27 cellular contexts compared by ENCODE assay signal in the genomic region with DNA sequence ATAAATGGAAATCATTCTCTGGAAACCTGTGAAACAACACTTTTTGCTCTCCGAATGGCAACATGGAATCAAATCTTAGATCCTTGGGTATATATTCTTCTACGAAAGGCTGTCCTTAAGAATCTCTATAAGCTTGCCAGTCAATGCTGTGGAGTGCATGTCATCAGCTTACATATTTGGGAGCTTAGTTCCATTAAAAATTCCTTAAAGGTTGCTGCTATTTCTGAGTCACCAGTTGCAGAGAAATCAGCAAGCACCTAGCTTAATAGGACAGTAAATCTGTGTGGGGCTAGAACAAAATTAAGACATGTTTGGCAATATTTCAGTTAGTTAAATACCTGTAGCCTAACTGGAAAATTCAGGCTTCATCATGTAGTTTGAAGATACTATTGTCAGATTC. TPM values are rescaled to one million over a fixed set of nuclear protein-coding genes. Genes with fewer than 3 reads are reported as not detected.
DNase-seq lines count a peak whose midpoint lies in the region; ATAC-seq, FAIRE-seq and TF ChIP-seq lines count a peak whose summit lies in the region.
"Had no signal": no experiment of that assay in that cellular context is flagged by ENCODE, and none has a peak within 500 bp of the region (broad histone marks: within the 10 kb centered on the region; RNA-seq: fewer than 3 reads in every experiment).

No MANE protein-coding gene starts in this region.

- FAIRE-seq in frontal cortex (lab: Jason Lieb, UNC), result no peak
- FAIRE-seq: A549, RCC 7860 had no signal

- H3K14ac ChIP-seq in neuronal stem cell (ENCODE audit: low read length), result no peak overlapping the region

- H3K36me3 ChIP-seq in adipocyte (ENCODE audit: control insufficient read depth, insufficient read depth, low read length, severe bottlenecking), result peaks cover 16% of the 10 kb centered on the region
- H3K36me3 ChIP-seq in neuronal stem cell (replicated peaks in 1 of 2; ENCODE audit: control insufficient read depth in 2 of 2, insufficient read depth in 2 of 2, low read length in 2 of 2), result no peaks in the 10 kb centered on the region
- H3K36me3 ChIP-seq in thyroid gland, result no peaks in the 10 kb centered on the region
- H3K36me3 ChIP-seq: breast epithelium, esophagus squamous epithelium had no signal

- DNase-seq in AG08395 (ENCODE audit: low spot score), result peak; percentile 29
- DNase-seq in HCEC 1CT, result peak; percentile 71
- DNase-seq in adipocyte (ENCODE audit: low read depth), result peak; percentile 33
- peak in 1 of 2 donors; percentile 66 for DNase-seq in foreskin keratinocyte
- no peak for DNase-seq in neuronal stem cell (ENCODE audit: low spot score)
- no peak for DNase-seq in thyroid gland
- DNase-seq in frontal cortex (ENCODE audit: low spot score in 2 of 2), result no peak
- DNase-seq: activated CD4-positive, alpha-beta T cell treated with anti-CD3 and anti-CD28 coated beads for 1 hour; activated CD8-positive, alpha-beta T cell treated with anti-CD3 and anti-CD28 coated beads for 36 hours; activated gamma-delta T cell; activated T-cell treated with anti-CD3 and anti-CD28 coated beads for 4 hours; endodermal cell; esophagus squamous epithelium; GDM1; GOT3; left colon; mesenchymal stem cell; NCI-H524 treated with DMSO at 0.1 percent for 48 hours; stimulated activated CD8-positive, alpha-beta memory T cell treated with anti-CD3 and anti-CD28 coated beads, Interleukin-4, amount 100 ng/mL, for 48 hours; T-helper 17 cell had no signal

- no peak overlapping the region for H2BK5ac ChIP-seq in neuronal stem cell (ENCODE audit: low read length)

- no peak overlapping the region for H3K4me2 ChIP-seq in neuronal stem cell (ENCODE audit: insufficient read depth, low read length, poor library complexity, severe bottlenecking)
- H3K4me2 ChIP-seq: A549 had no signal

- no peak for TF ChIP-seq CTCF in foreskin keratinocyte (conservative IDR thresholded peaks at IDR 0.05)
- no peak for TF ChIP-seq CTCF in thyroid gland (IDR thresholded peaks at IDR 0.05)

- H2AFZ ChIP-seq in neuronal stem cell (ENCODE audit: low read length), result no peak overlapping the region

- H4K8ac ChIP-seq in neuronal stem cell (ENCODE audit: low read depth, low read length), result no peak overlapping the region

- no peak overlapping the region for H2BK12ac ChIP-seq in neuronal stem cell (ENCODE audit: low read length)

- H4K91ac ChIP-seq in neuronal stem cell (ENCODE audit: low read depth, low read length, poor library complexity), result no peak overlapping the region

- no peaks in the 10 kb centered on the region for H3K79me1 ChIP-seq in neuronal stem cell (ENCODE audit: low read depth, low read length)

- no peak overlapping the region for H2BK120ac ChIP-seq in neuronal stem cell (ENCODE audit: low read depth, low read length)

- H3K23ac ChIP-seq in neuronal stem cell (ENCODE audit: low read depth, low read length, poor library complexity), result no peak overlapping the region

- H3K4me3 ChIP-seq in adipocyte (ENCODE audit: low read length) (no peak overlapping the region), neuronal stem cell (ENCODE audit: low read length in 2 of 2) (no peak overlapping the region), thyroid gland (replicated peaks in 1 of 3) (no peak overlapping the region)
- H3K4me3 ChIP-seq: A549, breast epithelium, coronary artery, esophagus squamous epithelium had no signal

- H3K9ac ChIP-seq in adipocyte (ENCODE audit: low read length) (no peak overlapping the region), neuronal stem cell (ENCODE audit: low read depth, low read length, poor library complexity) (no peak overlapping the region)

- WGBS in neuronal stem cell (ENCODE audit: extremely low coverage in 2 of 2, insufficient read length in 2 of 2, insufficient replicate concordance in 1 of 2), 2 donors, result no CpG with 5 or more reads among the region's 2 CpGs
- 93 to 94% methylated on average over 2 of the region's 2 CpGs for WGBS in thyroid gland, 2 donors

- ATAC-seq in foreskin keratinocyte (peak; percentile 46), GM21528 (IDR thresholded peaks at IDR 0.05; ENCODE audit: low FRiP score, unreplicated experiment) (no peak)
- ATAC-seq: A549; activated CD8-positive, alpha-beta T cell treated with anti-CD3 and anti-CD28 coated beads for 36 hours; left colon; T-helper 17 cell had no signal

- H2AK5ac ChIP-seq in neuronal stem cell (ENCODE audit: low read depth, low read length), result no peak overlapping the region

- TF ChIP-seq POLR2A in thyroid gland (IDR thresholded peaks at IDR 0.05), result no peak

- H2BK15ac ChIP-seq in neuronal stem cell (ENCODE audit: low read length), result no peak overlapping the region

- no peak overlapping the region for H3K18ac ChIP-seq in neuronal stem cell (ENCODE audit: low read length)

- no peak overlapping the region for H3K27ac ChIP-seq in foreskin keratinocyte
- H3K27ac ChIP-seq in neuronal stem cell (replicated peaks; ENCODE audit: low read length), result no peak overlapping the region
- H3K27ac ChIP-seq in thyroid gland, result no peak overlapping the region
- H3K27ac ChIP-seq: A549, breast epithelium, coronary artery, esophagus squamous epithelium had no signal

- intact Hi-C loops in thyroid gland (cut with DNase I), result no loop called here

- no peaks in the 10 kb centered on the region for H3K9me3 ChIP-seq in adipocyte (ENCODE audit: control insufficient read depth, low read length)
- no peaks in the 10 kb centered on the region for H3K9me3 ChIP-seq in neuronal stem cell (replicated peaks in 1 of 2; ENCODE audit: control insufficient read depth in 2 of 2, insufficient read depth in 1 of 2, low read depth in 1 of 2, low read length in 2 of 2)
- H3K9me3 ChIP-seq in thyroid gland, result no peaks in the 10 kb centered on the region
- H3K9me3 ChIP-seq: A549, breast epithelium, esophagus squamous epithelium had no signal

- H3K27me3 ChIP-seq in adipocyte (replicated peaks; ENCODE audit: control insufficient read depth, insufficient read depth, low read length) (no peaks in the 10 kb centered on the region), foreskin keratinocyte (no peaks in the 10 kb centered on the region), neuronal stem cell (ENCODE audit: control insufficient read depth in 3 of 3, insufficient read depth in 3 of 3, low read depth in 1 of 3, low read length in 3 of 3) (no peaks in the 10 kb centered on the region), thyroid gland (no peaks in the 10 kb centered on the region)
- H3K27me3 ChIP-seq: breast epithelium, esophagus squamous epithelium had no signal

- H3K4ac ChIP-seq in neuronal stem cell (ENCODE audit: low read length), result no peak overlapping the region

- peaks cover 10% of the 10 kb centered on the region for H3K4me1 ChIP-seq in adipocyte (ENCODE audit: control insufficient read depth, insufficient read depth, low read length)
- no peaks in the 10 kb centered on the region for H3K4me1 ChIP-seq in foreskin keratinocyte
- H3K4me1 ChIP-seq in neuronal stem cell (ENCODE audit: control insufficient read depth in 2 of 2, insufficient read depth in 1 of 2, low read depth in 1 of 2, low read length in 2 of 2), result no peaks in the 10 kb centered on the region
- no peaks in the 10 kb centered on the region for H3K4me1 ChIP-seq in thyroid gland
- H3K4me1 ChIP-seq: A549, breast epithelium, esophagus squamous epithelium had no signal

RNA-seq across cellular contexts. Expression of gene PTGFR, which starts 45.7 kb away (rescaled TPM):
- total RNA-seq in foreskin keratinocyte (0.04 and 6.0 TPM in 2 replicates), thyroid gland (1 to 10 TPM in 2 of 4 donors, under 1 TPM in 2; 0.67 to 1.9 (median 1.2) TPM), frontal cortex (7.7 TPM)
- polyA plus RNA-seq in foreskin keratinocyte, result 1.6 TPM in 1 of 2 replicates, not detected in the other
- 0.01 TPM for polyA plus RNA-seq in neuronal stem cell (2013, experiment 1 of 2)
- 0.04 TPM for polyA plus RNA-seq in neuronal stem cell (2013, experiment 2 of 2)
- total RNA-seq: activated CD8-positive, alpha-beta T cell treated with anti-CD3 and anti-CD28 coated beads for 36 hours; progenitor cell of endocrine pancreas; SK-MEL-5; T-helper 17 cell had no signal
- polyA plus RNA-seq: A549 had no signal

Comparison
In these comparisons a context has a peak if more than half of its experiments do, and no peak if none do; other contexts are left out.
1. DNase-seq: peak in AG08395 (single experiment), HCEC 1CT (single experiment) and adipocyte (single experiment); none in neuronal stem cell (single experiment), thyroid gland (0 of 2) and frontal cortex (0 of 2).